Comparison of ENCODE assay signal across 21 cellular contexts in the genomic region with DNA sequence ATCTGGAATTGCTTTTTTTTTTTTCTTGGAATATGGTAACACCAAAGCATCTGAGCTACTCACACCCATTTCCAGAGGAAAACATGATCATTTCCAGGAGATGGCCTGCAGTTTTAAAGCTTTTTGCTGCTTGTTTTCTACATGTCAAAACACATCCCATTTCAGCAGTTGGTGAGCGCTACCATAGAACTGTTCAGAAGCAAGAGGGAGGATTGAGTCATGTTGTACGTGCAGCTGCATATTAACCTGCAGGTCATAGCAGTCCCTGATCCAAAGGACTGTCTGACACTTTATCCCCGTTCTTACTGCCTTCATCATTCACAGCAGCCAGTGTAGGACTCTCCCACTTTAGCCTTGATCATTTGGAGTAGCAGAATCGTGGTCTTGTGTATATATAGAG.
DNase-seq lines count a peak whose midpoint lies in the region; ATAC-seq, FAIRE-seq and TF ChIP-seq lines count a peak whose summit lies in the region.
"Had no signal": no experiment of that assay in that cellular context is flagged by ENCODE, and none has a peak within 500 bp of the region (broad histone marks: within the 10 kb centered on the region; RNA-seq: fewer than 3 reads in every experiment).

No MANE protein-coding gene starts in this region.

- no peaks in the 10 kb centered on the region for H3K79me2 ChIP-seq in GM23248 (ENCODE audit: insufficient read depth)

- H2AFZ ChIP-seq in GM23248 = no peak overlapping the region

- no peaks in the 10 kb centered on the region for H3K4me1 ChIP-seq in GM23248 (ENCODE audit: insufficient read depth)

- H3K9me3 ChIP-seq in GM23248 (ENCODE audit: low read depth) = no peaks in the 10 kb centered on the region
- H3K9me3 ChIP-seq: HAP-1 had no signal

- H4K20me1 ChIP-seq in GM23248 (ENCODE audit: insufficient read depth) = no peaks in the 10 kb centered on the region

- H3K27ac ChIP-seq in GM23248 = no peak overlapping the region

- H3K9me2 ChIP-seq in GM23248 (ENCODE audit: insufficient read depth) = no peaks in the 10 kb centered on the region

- H3K27me3 ChIP-seq in GM23248 (replicated peaks; ENCODE audit: insufficient read depth) = no peaks in the 10 kb centered on the region

- 14 to 25% methylated on average over 4 of the region's 4 CpGs for WGBS in GM23248 (ENCODE audit: low coverage in 1 of 2, low lambda C conversion rate in 2 of 2, missing lambda C conversion rate in 2 of 2), 2 experiments

- no peak for TF ChIP-seq POLR2A in erythroblast (IDR thresholded peaks at IDR 0.05; ENCODE audit: low read length)

- FAIRE-seq in endometrium (lab: Jason Lieb, UNC) = peak; percentile 92
- FAIRE-seq: D721Med had no signal

- no peak overlapping the region for H3K4me3 ChIP-seq in GM23248
- H3K4me3 ChIP-seq: HAP-1 had no signal

- ATAC-seq in GM18907 (IDR thresholded peaks at IDR 0.05; ENCODE audit: unreplicated experiment) = no peak

- H3K4me2 ChIP-seq in GM23248 (ENCODE audit: unreplicated experiment) = no peak overlapping the region

- in situ Hi-C loops in GM23248 (cut with MboI) = no loop called here

- no peaks in the 10 kb centered on the region for H3F3A ChIP-seq in GM23248 (ENCODE audit: insufficient read depth)

- H3K36me3 ChIP-seq in GM23248 (ENCODE audit: low read depth) = no peaks in the 10 kb centered on the region
- H3K36me3 ChIP-seq: HAP-1 had no signal

- H3K9ac ChIP-seq in GM23248 = no peak overlapping the region

- peak; percentile 15 for DNase-seq in GM23248
- DNase-seq in iris pigment epithelial cell (ENCODE audit: low read depth) = peak; percentile 18
- no peak for DNase-seq in epidermal melanocyte (ENCODE audit: insufficient read length, low spot score)
- no peak for DNase-seq in anterior cingulate cortex (lab: John Stamatoyannopoulos, UW)
- no peak for DNase-seq in erythroblast (lab: John Stamatoyannopoulos, UW)
- DNase-seq: ACHN; CD4-positive, alpha-beta T cell; DMS79 treated with DMSO at 0.1 percent for 48 hours; GF-D8; MM.1S; NCI-H1105; NCI-H1930; NCI-H345; NCI-H526 treated with DMSO at 0.1 percent for 48 hours; NK-92 treated with Interleukin-12 subunit alpha and Interleukin-12 subunit beta, amount 100 ng/mL, for 24 hours; OCI-M1 had no signal

TF ChIP-seq in PFSK-1, 5 proteins besides CTCF, POLR2A, EP300 and RAD21:
- TF ChIP-seq FOXP2 (optimal IDR thresholded peaks at IDR 0.05; ENCODE audit: borderline replicate concordance, extremely low read depth, extremely low read length, insufficient read depth) (no peak), TAF1 (IDR thresholded peaks at IDR 0.05; ENCODE audit: borderline replicate concordance, insufficient read depth, low read length) (no peak)
- TF ChIP-seq, protein P1, sequence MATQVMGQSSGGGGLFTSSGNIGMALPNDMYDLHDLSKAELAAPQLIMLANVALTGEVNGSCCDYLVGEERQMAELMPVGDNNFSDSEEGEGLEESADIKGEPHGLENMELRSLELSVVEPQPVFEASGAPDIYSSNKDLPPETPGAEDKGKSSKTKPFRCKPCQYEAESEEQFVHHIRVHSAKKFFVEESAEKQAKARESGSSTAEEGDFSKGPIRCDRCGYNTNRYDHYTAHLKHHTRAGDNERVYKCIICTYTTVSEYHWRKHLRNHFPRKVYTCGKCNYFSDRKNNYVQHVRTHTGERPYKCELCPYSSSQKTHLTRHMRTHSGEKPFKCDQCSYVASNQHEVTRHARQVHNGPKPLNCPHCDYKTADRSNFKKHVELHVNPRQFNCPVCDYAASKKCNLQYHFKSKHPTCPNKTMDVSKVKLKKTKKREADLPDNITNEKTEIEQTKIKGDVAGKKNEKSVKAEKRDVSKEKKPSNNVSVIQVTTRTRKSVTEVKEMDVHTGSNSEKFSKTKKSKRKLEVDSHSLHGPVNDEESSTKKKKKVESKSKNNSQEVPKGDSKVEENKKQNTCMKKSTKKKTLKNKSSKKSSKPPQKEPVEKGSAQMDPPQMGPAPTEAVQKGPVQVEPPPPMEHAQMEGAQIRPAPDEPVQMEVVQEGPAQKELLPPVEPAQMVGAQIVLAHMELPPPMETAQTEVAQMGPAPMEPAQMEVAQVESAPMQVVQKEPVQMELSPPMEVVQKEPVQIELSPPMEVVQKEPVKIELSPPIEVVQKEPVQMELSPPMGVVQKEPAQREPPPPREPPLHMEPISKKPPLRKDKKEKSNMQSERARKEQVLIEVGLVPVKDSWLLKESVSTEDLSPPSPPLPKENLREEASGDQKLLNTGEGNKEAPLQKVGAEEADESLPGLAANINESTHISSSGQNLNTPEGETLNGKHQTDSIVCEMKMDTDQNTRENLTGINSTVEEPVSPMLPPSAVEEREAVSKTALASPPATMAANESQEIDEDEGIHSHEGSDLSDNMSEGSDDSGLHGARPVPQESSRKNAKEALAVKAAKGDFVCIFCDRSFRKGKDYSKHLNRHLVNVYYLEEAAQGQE (IDR thresholded peaks at IDR 0.05; ENCODE audit: insufficient read depth in 1 of 2, low read depth in 2 of 2, low read length in 2 of 2) = peak; percentile 25 to 67; a peak in 2 of 4 replicates

Comparison
In these comparisons a context has a peak if more than half of its experiments do, and no peak if none do; other contexts are left out.
1. DNase-seq: peak in GM23248 (single experiment) and iris pigment epithelial cell (single experiment); none in epidermal melanocyte (single experiment), anterior cingulate cortex (0 of 58) and erythroblast (0 of 2).